In the genomic region with DNA sequence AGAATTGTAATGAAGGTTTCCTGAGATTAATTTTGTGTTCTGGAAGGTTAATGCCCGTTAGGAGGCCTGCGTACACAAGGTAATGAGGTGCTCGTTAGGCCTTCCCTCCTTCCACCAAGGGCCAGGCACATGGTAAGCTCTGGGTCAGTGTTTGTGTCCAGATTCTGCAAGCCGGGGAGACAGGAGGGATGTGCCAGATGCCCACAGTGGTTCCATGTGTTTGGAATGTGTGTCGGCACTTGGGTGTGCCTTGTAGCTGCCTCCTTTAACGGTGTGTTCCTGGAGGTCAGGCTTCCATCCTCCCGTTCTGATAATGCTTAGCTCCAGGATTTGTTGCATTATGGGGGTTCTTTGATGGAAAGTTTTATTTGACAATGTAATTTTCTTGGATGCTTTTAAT, we compare ENCODE assay signal across 20 cellular contexts. TPM values are rescaled to one million over a fixed set of nuclear protein-coding genes. Genes with fewer than 3 reads are reported as not detected.
DNase-seq lines count a peak whose midpoint lies in the region; ATAC-seq and TF ChIP-seq lines count a peak whose summit lies in the region.
"Had no signal": no experiment of that assay in that cellular context is flagged by ENCODE, and none has a peak within 500 bp of the region (broad histone marks: within the 10 kb centered on the region; RNA-seq: fewer than 3 reads in every experiment).

No MANE protein-coding gene starts in this region.

- H4K20me1 ChIP-seq in hepatocyte (ENCODE audit: insufficient read depth, poor library complexity, severe bottlenecking), result peaks cover 3% of the 10 kb centered on the region

- H2BK5ac ChIP-seq in trophoblast cell (ENCODE audit: low read depth, low read length, poor library complexity), result no peak overlapping the region

- no peaks in the 10 kb centered on the region for H3K27me3 Mint-ChIP-seq in activated T-cell treated with anti-CD3 and anti-CD28 coated beads, Interleukin-2, amount 50 U/mL, for 72 hours (ENCODE audit: low read depth)
- no peaks in the 10 kb centered on the region for H3K27me3 Mint-ChIP-seq in activated T-cell treated with anti-CD3 and anti-CD28 coated beads, Interleukin-2, amount 50 U/mL, for 4 hours (ENCODE audit: low read depth)
- no peaks in the 10 kb centered on the region for H3K27me3 Mint-ChIP-seq in activated B cell treated with CpG ODN at 0.5 μM for 24 hours

- H3K79me2 ChIP-seq in trophoblast cell (ENCODE audit: control insufficient read depth, insufficient read depth, low read length, poor library complexity), result no peaks in the 10 kb centered on the region
- H3K79me2 ChIP-seq in hepatocyte, result peaks cover 92% of the 10 kb centered on the region

- H2AFZ ChIP-seq in trophoblast cell (ENCODE audit: insufficient read depth, low read length, poor library complexity) (no peak overlapping the region), hepatocyte (no peak overlapping the region)

- peak overlapping the region; percentile 77 for H3K9ac ChIP-seq in trophoblast cell (ENCODE audit: low read length)

- no peak overlapping the region for H4K12ac ChIP-seq in trophoblast cell (ENCODE audit: low read depth, low read length)

- no peaks in the 10 kb centered on the region for H3K9me2 ChIP-seq in hepatocyte (replicated peaks; ENCODE audit: insufficient read depth)

- H3K23ac ChIP-seq in trophoblast cell (ENCODE audit: low read length), result no peak overlapping the region

- no peaks in the 10 kb centered on the region for H3K9me3 Mint-ChIP-seq in activated T-cell treated with anti-CD3 and anti-CD28 coated beads, Interleukin-2, amount 50 U/mL, for 72 hours
- H3K9me3 Mint-ChIP-seq in activated T-cell treated with anti-CD3 and anti-CD28 coated beads, Interleukin-2, amount 50 U/mL, for 4 hours, result no peaks in the 10 kb centered on the region
- H3K9me3 Mint-ChIP-seq in activated B cell treated with CpG ODN at 0.5 μM for 24 hours, result no peaks in the 10 kb centered on the region
- H3K9me3 Mint-ChIP-seq: HFFc6 had no signal

- H3K79me1 ChIP-seq in trophoblast cell (ENCODE audit: low read length), result peaks cover 2% of the 10 kb centered on the region

- H3K27ac Mint-ChIP-seq in activated T-cell treated with anti-CD3 and anti-CD28 coated beads, Interleukin-2, amount 50 U/mL, for 72 hours, result peak overlapping the region; percentile 75
- peak overlapping the region; percentile 7 for H3K27ac Mint-ChIP-seq in activated B cell treated with CpG ODN at 0.5 μM for 24 hours
- H3K27ac Mint-ChIP-seq: HFFc6 had no signal

- H2BK120ac ChIP-seq in trophoblast cell (ENCODE audit: insufficient read depth, low read length, poor library complexity), result no peak overlapping the region

- H3K4me3 Mint-ChIP-seq in activated T-cell treated with anti-CD3 and anti-CD28 coated beads, Interleukin-2, amount 50 U/mL, for 72 hours, result peak overlapping the region; percentile 75 to 81
- H3K4me3 Mint-ChIP-seq in activated T-cell treated with anti-CD3 and anti-CD28 coated beads, Interleukin-2, amount 50 U/mL, for 4 hours, result no peak overlapping the region
- H3K4me3 Mint-ChIP-seq in activated B cell treated with CpG ODN at 0.5 μM for 24 hours, result no peak overlapping the region
- H3K4me3 Mint-ChIP-seq: HFFc6 had no signal

- DNase-seq in activated T-cell treated with anti-CD3 and anti-CD28 coated beads, Interleukin-2, amount 50 U/mL, for 72 hours, result no peak
- DNase-seq in activated T-cell treated with anti-CD3 and anti-CD28 coated beads, Interleukin-2, amount 50 U/mL, for 4 hours, result no peak
- DNase-seq in activated B cell treated with CpG ODN at 0.5 μM for 24 hours, result no peak
- no peak for DNase-seq in trophoblast cell
- no peak for DNase-seq in Right ventricle myocardium inferior (ENCODE audit: missing footprints)
- DNase-seq in ascending aorta (ENCODE audit: low spot score in 2 of 2), result no peak
- no peak for DNase-seq in hepatocyte (ENCODE audit: low spot score)
- DNase-seq: Caco-2, DMS53, HFFc6, KG1, NCI-H1048, NCI-H1436 treated with DMSO at 0.1 percent for 48 hours, NCI-H2029 treated with DMSO at 0.1 percent for 48 hours, NCI-H510A treated with DMSO at 0.1 percent for 48 hours, SHP77 had no signal

- peaks cover 88% of the 10 kb centered on the region for H3K4me1 Mint-ChIP-seq in activated T-cell treated with anti-CD3 and anti-CD28 coated beads, Interleukin-2, amount 50 U/mL, for 72 hours (ENCODE audit: low read depth)
- H3K4me1 Mint-ChIP-seq in activated T-cell treated with anti-CD3 and anti-CD28 coated beads, Interleukin-2, amount 50 U/mL, for 4 hours (ENCODE audit: low read depth), result peaks cover 73% of the 10 kb centered on the region
- peaks cover 87% of the 10 kb centered on the region for H3K4me1 Mint-ChIP-seq in activated B cell treated with CpG ODN at 0.5 μM for 24 hours

- H4K8ac ChIP-seq in trophoblast cell (ENCODE audit: low read depth, low read length), result no peak overlapping the region

- H3K4me1 ChIP-seq in HEK293 (ENCODE audit: control insufficient read depth, insufficient read depth, low read length) (peaks cover 8% of the 10 kb centered on the region), trophoblast cell (ENCODE audit: control insufficient read depth in 1 of 2, insufficient read depth in 2 of 2, low read length in 2 of 2) (peaks cover 0 to 7% of the 10 kb centered on the region in 2 experiments), ascending aorta (peaks cover 0 to 12% of the 10 kb centered on the region in 2 donors), hepatocyte (ENCODE audit: insufficient read depth) (peaks cover 12% of the 10 kb centered on the region)

- H3K14ac ChIP-seq in trophoblast cell (ENCODE audit: low read length), result no peak overlapping the region

- H3K9me3 ChIP-seq in HEK293 (ENCODE audit: control insufficient read depth, insufficient read depth, low read depth, low read length) (no peaks in the 10 kb centered on the region), trophoblast cell (ENCODE audit: insufficient read depth, low read depth, low read length) (no peaks in the 10 kb centered on the region), ascending aorta (no peaks in the 10 kb centered on the region), hepatocyte (ENCODE audit: low read depth) (no peaks in the 10 kb centered on the region)
- H3K9me3 ChIP-seq: A549, Caco-2 had no signal

- POLR2A ChIA-PET in HEK293 (lab: Yijun Ruan, JAX), result interaction anchor here (0.5 kb wide), 1 partner anchor 261 kb away, joined by 7 read pairs; no protein-coding TSS in a partner anchor
- POLR2A ChIA-PET in activated B cell treated with CpG ODN at 0.5 μM for 24 hours (lab: Charles Lee), result interaction anchor here (0.5 to 0.7 kb wide), 2 partner anchors 8 to 316 kb away, joined by 3 read pairs; no protein-coding TSS in a partner anchor

- H3K36me3 ChIP-seq in HEK293 (ENCODE audit: control insufficient read depth in 2 of 2, insufficient read depth in 1 of 2, low read length in 2 of 2) (no peaks in the 10 kb centered on the region; a peak in 1 of 3 replicates), trophoblast cell (ENCODE audit: control insufficient read depth in 1 of 2, insufficient read depth in 2 of 2, low read length in 2 of 2) (no peaks in the 10 kb centered on the region), ascending aorta (no peaks in the 10 kb centered on the region), hepatocyte (replicated peaks; ENCODE audit: insufficient read depth, low read depth) (no peaks in the 10 kb centered on the region)

- H3K4ac ChIP-seq in trophoblast cell (ENCODE audit: low read depth, low read length), result no peak overlapping the region

- no CpG with 5 or more reads among the region's 7 CpGs for WGBS in trophoblast cell (ENCODE audit: extremely low coverage, insufficient coverage, insufficient read length)
- 79% methylated on average over 7 of the region's 7 CpGs for WGBS in hepatocyte (ENCODE audit: low lambda C conversion rate, missing lambda C conversion rate)

- no peak overlapping the region for H3K4me2 ChIP-seq in trophoblast cell (ENCODE audit: low read length)
- H3K4me2 ChIP-seq in hepatocyte, result no peak overlapping the region
- H3K4me2 ChIP-seq: A549 had no signal

- peaks cover 23 to 41% of the 10 kb centered on the region in 2 donors for H3K36me3 Mint-ChIP-seq in activated T-cell treated with anti-CD3 and anti-CD28 coated beads, Interleukin-2, amount 50 U/mL, for 72 hours (ENCODE audit: insufficient read depth in 2 of 2)
- peaks cover 44% of the 10 kb centered on the region for H3K36me3 Mint-ChIP-seq in activated T-cell treated with anti-CD3 and anti-CD28 coated beads, Interleukin-2, amount 50 U/mL, for 4 hours (ENCODE audit: insufficient read depth)
- H3K36me3 Mint-ChIP-seq in activated B cell treated with CpG ODN at 0.5 μM for 24 hours (ENCODE audit: low read depth), result peaks cover 64% of the 10 kb centered on the region

- H3K27ac ChIP-seq in HEK293 (ENCODE audit: extremely low read depth, low read depth, low read length), result no peak overlapping the region
- no peak overlapping the region for H3K27ac ChIP-seq in trophoblast cell (ENCODE audit: low read depth, low read length)
- no peak overlapping the region for H3K27ac ChIP-seq in ascending aorta
- H3K27ac ChIP-seq in hepatocyte, result no peak overlapping the region
- H3K27ac ChIP-seq: A549, C4-2B had no signal

- no peak for TF ChIP-seq CTCF in HEK293 (tag by site-specific recombination; IDR thresholded peaks at IDR 0.05)
- TF ChIP-seq CTCF in activated B cell treated with CpG ODN at 0.5 μM for 24 hours (IDR thresholded peaks at IDR 0.05), result no peak
- TF ChIP-seq CTCF in ascending aorta (IDR thresholded peaks at IDR 0.05), result no peak
- TF ChIP-seq CTCF in hepatocyte (IDR thresholded peaks at IDR 0.05; ENCODE audit: poor library complexity), result no peak

- H2AK5ac ChIP-seq in trophoblast cell (ENCODE audit: low read length), result no peak overlapping the region

- ATAC-seq in activated T-cell treated with anti-CD3 and anti-CD28 coated beads, Interleukin-2, amount 50 U/mL, for 72 hours (replicated peaks in 1 of 2), result no peak
- no peak for ATAC-seq in activated T-cell treated with anti-CD3 and anti-CD28 coated beads, Interleukin-2, amount 50 U/mL, for 4 hours
- ATAC-seq in activated B cell treated with CpG ODN at 0.5 μM for 24 hours (ENCODE audit: low read depth), result no peak
- ATAC-seq in Right ventricle myocardium inferior, result no peak
- ATAC-seq: A549, SK-N-SH treated with all-trans-retinoic acid at 6 μM for 48 hours had no signal

- CTCF ChIA-PET in HEK293 (lab: Yijun Ruan, JAX), result interaction anchor here (1.0 kb wide), 1 partner anchor 89 kb away, joined by 3 read pairs; no protein-coding TSS in a partner anchor
- CTCF ChIA-PET in activated B cell treated with CpG ODN at 0.5 μM for 24 hours (lab: Charles Lee), result interaction anchor here (1.1 to 1.4 kb wide), 2 partner anchors 23 to 88 kb away, joined by 3 to 5 read pairs; no protein-coding TSS in a partner anchor

- no peak overlapping the region for H4K91ac ChIP-seq in trophoblast cell (ENCODE audit: low read depth, low read length)

- H3K4me3 ChIP-seq in HEK293 (ENCODE audit: low read depth, low read length), result no peak overlapping the region
- H3K4me3 ChIP-seq in trophoblast cell (ENCODE audit: low read depth, low read length), result peak overlapping the region; percentile 53
- no peak overlapping the region for H3K4me3 ChIP-seq in ascending aorta
- no peak overlapping the region for H3K4me3 ChIP-seq in hepatocyte
- H3K4me3 ChIP-seq: A549 had no signal

- intact Hi-C loops in activated B cell treated with CpG ODN at 0.5 μM for 24 hours (cut with micrococcal nuclease), result no loop called here
- intact Hi-C loops in Right ventricle myocardium inferior (cut with DNase I), result no loop called here
- intact Hi-C loops in ascending aorta (cut with DNase I), result no loop called here

- no peak overlapping the region for H2BK12ac ChIP-seq in trophoblast cell (ENCODE audit: low read length)

- H3K18ac ChIP-seq in trophoblast cell (ENCODE audit: low read length), result no peak overlapping the region

- H3K27me3 ChIP-seq in trophoblast cell (ENCODE audit: insufficient read depth, low read length) (no peaks in the 10 kb centered on the region), ascending aorta (no peaks in the 10 kb centered on the region), hepatocyte (no peaks in the 10 kb centered on the region)

RNA-seq across cellular contexts. Expression of a gene that starts 5.7 kb away (rescaled TPM):
- total RNA-seq in activated T-cell treated with anti-CD3 and anti-CD28 coated beads, Interleukin-2, amount 50 U/mL, for 72 hours, result 100 to 1,000 TPM; 123 to 137 TPM
- total RNA-seq in activated T-cell treated with anti-CD3 and anti-CD28 coated beads, Interleukin-2, amount 50 U/mL, for 4 hours, result 10 to 100 TPM; 76.0 to 91.0 (median 78.1) TPM
- 120 and 124 TPM in 2 replicates for total RNA-seq in activated B cell treated with CpG ODN at 0.5 μM for 24 hours
- 7.5 and 8.6 TPM in 2 replicates for polyA plus RNA-seq in trophoblast cell (2013)
- 11.3 TPM for total RNA-seq in Right ventricle myocardium inferior
- 12.2 TPM for total RNA-seq in ascending aorta
- total RNA-seq in hepatocyte, result 13.7 and 15.8 TPM in 2 replicates
- 4.4 and 8.0 TPM in 2 replicates for polyA plus RNA-seq in hepatocyte

Comparison
In these comparisons a context has a peak if more than half of its experiments do, and no peak if none do; other contexts are left out.
1. H3K4me3 Mint-ChIP-seq: peak in activated T-cell treated with anti-CD3 and anti-CD28 coated beads, Interleukin-2, amount 50 U/mL, for 72 hours (2 of 2); none in activated T-cell treated with anti-CD3 and anti-CD28 coated beads, Interleukin-2, amount 50 U/mL, for 4 hours (single experiment) and activated B cell treated with CpG ODN at 0.5 μM for 24 hours (single experiment).